In the genomic region with DNA sequence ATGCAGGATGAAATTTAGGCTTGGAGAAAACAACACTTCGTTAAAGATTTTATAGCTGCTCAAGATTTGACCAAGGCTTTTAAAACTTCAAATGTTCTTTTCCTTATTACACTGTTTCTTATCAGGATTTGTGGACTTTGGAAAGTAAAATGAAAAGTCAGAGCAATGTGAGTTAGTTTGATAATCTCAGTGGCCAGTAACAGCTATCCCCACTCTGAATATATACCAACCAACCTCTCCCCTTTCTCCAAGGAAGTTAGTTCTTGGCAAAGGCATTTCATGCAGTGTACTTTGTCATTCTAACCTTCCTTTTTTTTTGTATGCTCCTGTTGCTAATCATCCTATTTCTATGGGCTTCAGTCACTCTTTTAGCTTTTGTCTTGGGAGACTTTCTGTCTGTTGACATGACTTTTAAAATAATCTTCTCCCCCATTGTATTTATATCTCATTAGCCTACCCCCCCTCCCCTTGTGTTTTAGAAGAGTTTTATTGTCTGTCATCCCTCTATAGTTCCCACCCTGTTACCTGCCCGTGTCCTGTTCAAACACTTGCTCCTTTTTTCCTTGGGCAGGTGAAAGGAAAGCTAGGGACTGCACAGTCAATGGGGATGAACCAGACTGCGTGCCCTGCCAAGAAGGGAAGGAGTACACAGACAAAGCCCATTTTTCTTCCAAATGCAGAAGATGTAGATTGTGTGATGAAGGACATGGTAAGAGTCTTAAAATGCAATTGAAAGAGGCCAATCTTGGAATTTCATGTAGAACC, we compare ENCODE assay signal across 14 cellular contexts.
"Had no signal": no experiment of that assay in that cellular context is flagged by ENCODE, and none has a peak within 500 bp of the region (broad histone marks: within the 10 kb centered on the region; RNA-seq: fewer than 3 reads in every experiment).

No MANE protein-coding gene starts in this region.

- H3K27me3 Mint-ChIP-seq: activated CD4-positive, alpha-beta memory T cell treated with anti-CD3 and anti-CD28 coated beads for 36 hours; naive thymus-derived CD4-positive, alpha-beta T cell had no signal

- DNase-seq: activated CD4-positive, alpha-beta memory T cell treated with anti-CD3 and anti-CD28 coated beads for 36 hours; activated naive CD4-positive, alpha-beta T cell treated with Interleukin-2 at 50 U/mL for 16 hours; activated T-cell treated with anti-CD3 and anti-CD28 coated beads for 4 hours; body of pancreas; caudate nucleus; erythroblast; kidney; left lung; naive thymus-derived CD4-positive, alpha-beta T cell; sigmoid colon; spleen; stimulated activated naive CD4-positive, alpha-beta T cell; SW 1271 had no signal

- H3K27ac Mint-ChIP-seq: activated CD4-positive, alpha-beta memory T cell treated with anti-CD3 and anti-CD28 coated beads for 36 hours; activated T-helper 2 cell treated with anti-CD3 and anti-CD28 coated beads, Interferon-gamma antibody, Interleukin-2, Interleukin-4, amounts not matched to agents 10 μg/mL and 5 μg/mL and 100 μg/mL, durations not matched to agents 14 hours and 24 hours and 36 hours; naive thymus-derived CD4-positive, alpha-beta T cell had no signal

- ATAC-seq: body of pancreas; left lung; naive thymus-derived CD4-positive, alpha-beta T cell had no signal

- H3K9me3 Mint-ChIP-seq: activated CD4-positive, alpha-beta memory T cell treated with anti-CD3 and anti-CD28 coated beads for 36 hours; activated T-helper 2 cell treated with anti-CD3 and anti-CD28 coated beads, Interferon-gamma antibody, Interleukin-2, Interleukin-4, amounts not matched to agents 10 μg/mL and 5 μg/mL and 100 μg/mL, durations not matched to agents 14 hours and 24 hours and 36 hours; naive thymus-derived CD4-positive, alpha-beta T cell had no signal

- H3K4me3 Mint-ChIP-seq: activated CD4-positive, alpha-beta memory T cell treated with anti-CD3 and anti-CD28 coated beads for 36 hours; naive thymus-derived CD4-positive, alpha-beta T cell had no signal
